Comparison of ENCODE assay signal across 11 cellular contexts in genomic region chr2:104844813-104845551, GRCh38. TPM values are rescaled to one million over a fixed set of nuclear protein-coding genes. Genes with fewer than 3 reads are reported as not detected.
DNase-seq lines count a peak whose midpoint lies in the region; ATAC-seq, FAIRE-seq and TF ChIP-seq lines count a peak whose summit lies in the region.
"Had no signal": no experiment of that assay in that cellular context is flagged by ENCODE, and none has a peak within 500 bp of the region (broad histone marks: within the 10 kb centered on the region; RNA-seq: fewer than 3 reads in every experiment).

No MANE protein-coding gene starts in this region.

- peak overlapping the region; percentile 59 for H2AFZ ChIP-seq in astrocyte (ENCODE audit: low read depth, low read length)

- H3K27me3 ChIP-seq in astrocyte (ENCODE audit: insufficient read depth, low read length) = peaks cover 32% of the 10 kb centered on the region

- ATAC-seq in stimulated activated naive CD8-positive, alpha-beta T cell treated with anti-CD3 and anti-CD28 coated beads, Interleukin-15, Interleukin-2, amounts not matched to agents 100 U/mL and 50 U/mL, for 24 hours = no peak
- ATAC-seq in memory B cell (ENCODE audit: low read depth) (no peak), HG02885 (IDR thresholded peaks at IDR 0.05; ENCODE audit: poor library complexity, unreplicated experiment) (no peak)
- ATAC-seq: pancreas; stimulated activated memory B cell treated with anti-CD40 and anti-IgM and Interleukin-4, amounts not matched to agents 10 μg/mL and 1 μg/mL and 100 μg/mL, for 72 hours had no signal

- peak overlapping the region; percentile 60 for H3K27ac ChIP-seq in astrocyte (ENCODE audit: low read depth, low read length)
- H3K27ac ChIP-seq: pancreas had no signal

- no peaks in the 10 kb centered on the region for H3K9me3 ChIP-seq in astrocyte (ENCODE audit: insufficient read depth, low read depth, low read length)
- H3K9me3 ChIP-seq: pancreas had no signal

- peak overlapping the region; percentile 37 for H3K27ac Mint-ChIP-seq in stimulated activated naive CD8-positive, alpha-beta T cell treated with anti-CD3 and anti-CD28 coated beads, Interleukin-15, Interleukin-2, amounts not matched to agents 100 ng/mL and 50 ng/mL, for 24 hours
- peak overlapping the region; percentile 42 for H3K27ac Mint-ChIP-seq in astrocyte (ENCODE audit: unreplicated experiment)
- H3K27ac Mint-ChIP-seq in memory B cell = peak overlapping the region; percentile 86
- H3K27ac Mint-ChIP-seq: stimulated activated memory B cell treated with anti-CD40 and anti-IgM and Interleukin-4, amounts not matched to agents 10 μg/mL and 1 μg/mL and 100 μg/mL, for 72 hours had no signal

- no peaks in the 10 kb centered on the region for H3K9me3 Mint-ChIP-seq in stimulated activated naive CD8-positive, alpha-beta T cell treated with anti-CD3 and anti-CD28 coated beads, Interleukin-15, Interleukin-2, amounts not matched to agents 100 ng/mL and 50 ng/mL, for 24 hours
- H3K9me3 Mint-ChIP-seq in astrocyte (ENCODE audit: unreplicated experiment) (no peaks in the 10 kb centered on the region), memory B cell (peaks cover 2% of the 10 kb centered on the region)
- H3K9me3 Mint-ChIP-seq: stimulated activated memory B cell treated with anti-CD40 and anti-IgM and Interleukin-4, amounts not matched to agents 10 μg/mL and 1 μg/mL and 100 μg/mL, for 72 hours had no signal

- peak overlapping the region; percentile 62 for H3K4me3 Mint-ChIP-seq in stimulated activated naive CD8-positive, alpha-beta T cell treated with anti-CD3 and anti-CD28 coated beads, Interleukin-15, Interleukin-2, amounts not matched to agents 100 ng/mL and 50 ng/mL, for 24 hours
- H3K4me3 Mint-ChIP-seq in astrocyte (ENCODE audit: unreplicated experiment) (peak overlapping the region; percentile 66), memory B cell (no peak overlapping the region)
- H3K4me3 Mint-ChIP-seq: stimulated activated memory B cell treated with anti-CD40 and anti-IgM and Interleukin-4, amounts not matched to agents 10 μg/mL and 1 μg/mL and 100 μg/mL, for 72 hours had no signal

- H3K4me2 ChIP-seq in astrocyte (ENCODE audit: low read length) = peak overlapping the region; percentile 98

- peaks cover 14% of the 10 kb centered on the region for H3K4me1 Mint-ChIP-seq in stimulated activated naive CD8-positive, alpha-beta T cell treated with anti-CD3 and anti-CD28 coated beads, Interleukin-15, Interleukin-2, amounts not matched to agents 100 ng/mL and 50 ng/mL, for 24 hours (ENCODE audit: low read depth)
- H3K4me1 Mint-ChIP-seq in astrocyte (ENCODE audit: low read depth, unreplicated experiment) = peaks cover 8% of the 10 kb centered on the region
- H3K4me1 Mint-ChIP-seq in memory B cell = peaks cover 11% of the 10 kb centered on the region

- H3K79me2 ChIP-seq in astrocyte (ENCODE audit: insufficient read depth, low read length) = peaks cover 55% of the 10 kb centered on the region

- no peak for DNase-seq in stimulated activated naive CD8-positive, alpha-beta T cell treated with anti-CD3 and anti-CD28 coated beads, Interleukin-15, Interleukin-2, amounts not matched to agents 100 U/mL and 50 U/mL, for 24 hours
- no peak for DNase-seq in astrocyte (ENCODE audit: low read depth)
- DNase-seq in memory B cell (ENCODE audit: low spot score in 2 of 2) = no peak
- DNase-seq in urothelium cell line (ENCODE audit: low spot score) = peak; percentile 52
- no peak for DNase-seq in NCI-H510A treated with DMSO at 0.1 percent for 48 hours (lab: John Stamatoyannopoulos, UW)
- no peak for DNase-seq in NOMO-1 treated with DMSO at 0.1 percent for 48 hours (lab: John Stamatoyannopoulos, UW; ENCODE audit: unreplicated experiment)

- no peaks in the 10 kb centered on the region for H3K36me3 ChIP-seq in astrocyte (ENCODE audit: insufficient read depth, low read length)
- H3K36me3 ChIP-seq: pancreas had no signal

- peak overlapping the region; percentile 62 for H3K4me3 ChIP-seq in astrocyte (ENCODE audit: insufficient read depth, low read depth, low read length)
- H3K4me3 ChIP-seq: pancreas had no signal

- TF ChIP-seq CTCF in astrocyte (IDR thresholded peaks at IDR 0.05; ENCODE audit: insufficient read depth, low read depth, low read length) = no peak

- peaks cover 31% of the 10 kb centered on the region for H3K4me1 ChIP-seq in astrocyte (ENCODE audit: insufficient read depth, low read length)

- no peaks in the 10 kb centered on the region for H4K20me1 ChIP-seq in astrocyte (ENCODE audit: insufficient read depth, low read length)

- no peak for FAIRE-seq in astrocyte (lab: Jason Lieb, UNC)
- peak; percentile 13 for FAIRE-seq in urothelium cell line (lab: Jason Lieb, UNC)
- FAIRE-seq: pancreas had no signal

- H3K9ac ChIP-seq in astrocyte (ENCODE audit: low read length) = peak overlapping the region; percentile 81

- no peaks in the 10 kb centered on the region for H3K36me3 Mint-ChIP-seq in stimulated activated naive CD8-positive, alpha-beta T cell treated with anti-CD3 and anti-CD28 coated beads, Interleukin-15, Interleukin-2, amounts not matched to agents 100 ng/mL and 50 ng/mL, for 24 hours (ENCODE audit: low read depth)
- H3K36me3 Mint-ChIP-seq in astrocyte (ENCODE audit: low read depth, unreplicated experiment) (no peaks in the 10 kb centered on the region), memory B cell (peaks cover 2% of the 10 kb centered on the region)
- H3K36me3 Mint-ChIP-seq: stimulated activated memory B cell treated with anti-CD40 and anti-IgM and Interleukin-4, amounts not matched to agents 10 μg/mL and 1 μg/mL and 100 μg/mL, for 72 hours had no signal

- peaks cover 76% of the 10 kb centered on the region for H3K27me3 Mint-ChIP-seq in stimulated activated naive CD8-positive, alpha-beta T cell treated with anti-CD3 and anti-CD28 coated beads, Interleukin-15, Interleukin-2, amounts not matched to agents 100 ng/mL and 50 ng/mL, for 24 hours
- H3K27me3 Mint-ChIP-seq in astrocyte (ENCODE audit: low read depth, unreplicated experiment) = peaks cover 76% of the 10 kb centered on the region
- H3K27me3 Mint-ChIP-seq in memory B cell = peaks cover 35% of the 10 kb centered on the region

RNA-seq across cellular contexts. Expression of gene POU3F3, which starts 8.9 kb away (rescaled TPM):
- 0.09 TPM in 1 of 2 replicates, not detected in the other for total RNA-seq in astrocyte
- total RNA-seq: dermis microvascular lymphatic vessel endothelial cell, pancreas had no signal
